17 cellular contexts compared by ENCODE assay signal in genomic region chr7:151075662-151075971, GRCh38. TPM values are rescaled to one million over a fixed set of nuclear protein-coding genes. Genes with fewer than 3 reads are reported as not detected.
DNase-seq lines count a peak whose midpoint lies in the region; ATAC-seq and TF ChIP-seq lines count a peak whose summit lies in the region.
"Had no signal": no experiment of that assay in that cellular context is flagged by ENCODE, and none has a peak within 500 bp of the region (broad histone marks: within the 10 kb centered on the region; RNA-seq: fewer than 3 reads in every experiment).

No MANE protein-coding gene starts in this region.

- H3K36me3 ChIP-seq in HCT116 (ENCODE audit: control insufficient read depth in 1 of 2, insufficient read depth in 2 of 2, low read length in 2 of 2), result peaks cover 27 to 31% of the 10 kb centered on the region in 2 experiments; a peak in 3 of 4 replicates
- H3K36me3 ChIP-seq in neural progenitor cell, result no peaks in the 10 kb centered on the region
- peaks cover 79% of the 10 kb centered on the region for H3K36me3 ChIP-seq in HAP-1 (replicated peaks)

- POLR2A ChIA-PET in HCT116 (lab: Charles Lee), result interaction anchor here (1.0 to 1.5 kb wide), 2 partner anchors 15 to 48 kb away, joined by 3 to 4 read pairs; partner anchors contain the start of gene ABCB8

- DNase-seq in HCT116 (ENCODE audit: low read depth, low spot score), result no peak
- no peak for DNase-seq in neural progenitor cell (ENCODE audit: low spot score)
- no peak for DNase-seq in HAP-1 (ENCODE audit: low spot score in 2 of 2)
- no peak for DNase-seq in NK-92 (lab: John Stamatoyannopoulos, UW; ENCODE audit: unreplicated experiment)
- DNase-seq: CD8-positive, alpha-beta T cell; DMS79; H9; KG1; MV-4-11; NCI-H1694 treated with DMSO at 0.1 percent for 48 hours; NCI-H748 treated with DMSO at 0.1 percent for 48 hours; PC-9 had no signal

- peaks cover 4% of the 10 kb centered on the region for H3K27me3 Mint-ChIP-seq in brain
- H3K27me3 Mint-ChIP-seq in neural progenitor cell (ENCODE audit: insufficient read depth, low read depth), result peaks cover 10% of the 10 kb centered on the region

- H3K27ac Mint-ChIP-seq in brain (peak overlapping the region in 3 of 5 experiments; percentile 38 to 87 (median 47)), neural progenitor cell (peak overlapping the region; percentile 69)
- H3K27ac Mint-ChIP-seq: CD8-positive, alpha-beta T cell had no signal

- no peak overlapping the region for H3K4me3 Mint-ChIP-seq in brain
- H3K4me3 Mint-ChIP-seq in neural progenitor cell, result peak overlapping the region; percentile 44
- H3K4me3 Mint-ChIP-seq: CD8-positive, alpha-beta T cell had no signal

- peak overlapping the region; percentile 100 for H3K27ac ChIP-seq in 22Rv1
- H3K27ac ChIP-seq in HCT116 (ENCODE audit: low read depth, low read length), result peak overlapping the region; percentile 27; the same call in 1 of the 2 replicates
- H3K27ac ChIP-seq in neural progenitor cell, result no peak overlapping the region
- H3K27ac ChIP-seq: BLaER1 treated with 17β-estradiol and CSF1 and Interleukin-3, amounts not matched to agents 10 nM and 100 nM; PC-9; SJSA1 had no signal

- CTCF ChIA-PET in HCT116 (lab: Charles Lee), result no interaction called here

- H3K4me1 ChIP-seq in HCT116 (ENCODE audit: control insufficient read depth in 1 of 2, insufficient read depth in 2 of 2, low read length in 2 of 2) (peaks cover 8 to 28% of the 10 kb centered on the region in 2 experiments), neural progenitor cell (peaks cover 14% of the 10 kb centered on the region), HAP-1 (peaks cover 9% of the 10 kb centered on the region)

- peaks cover 25% of the 10 kb centered on the region for H3F3A ChIP-seq in neural progenitor cell (ENCODE audit: low read depth)

- in situ Hi-C loops in HAP-1 (cut with MboI; ENCODE audit: low sequenced_read_pairs), result no loop called here

- TF ChIP-seq CTCF in 22Rv1 (IDR thresholded peaks at IDR 0.05) (no peak), HCT116 (IDR thresholded peaks at IDR 0.05 in 2 of 3, conservative IDR thresholded peaks at IDR 0.05 in 1 of 3; ENCODE audit: borderline replicate concordance in 1 of 3, insufficient read depth in 1 of 3, low read depth in 2 of 3, low read length in 2 of 3) (no peak), brain (conservative IDR thresholded peaks at IDR 0.05) (no peak), neural progenitor cell (IDR thresholded peaks at IDR 0.05) (no peak)

- peaks cover 23% of the 10 kb centered on the region for H3K4me1 Mint-ChIP-seq in brain
- H3K4me1 Mint-ChIP-seq in neural progenitor cell, result peaks cover 16% of the 10 kb centered on the region

- RAD21 ChIA-PET in HCT116 (lab: Charles Lee; ENCODE audit: low non-redundant PET in 1 of 2, low total read pairs in 2 of 2, uncharacterized antibody in 2 of 2, unreplicated experiment in 2 of 2), result no interaction called here

- ATAC-seq in HCT116 (no peak), HG02610 (IDR thresholded peaks at IDR 0.05; ENCODE audit: unreplicated experiment) (no peak)
- ATAC-seq: CD8-positive, alpha-beta T cell had no signal

- no peaks in the 10 kb centered on the region for H3K9me2 ChIP-seq in HCT116 (ENCODE audit: insufficient read depth)

- no peak for TF ChIP-seq RAD21 in HCT116 (IDR thresholded peaks at IDR 0.05; ENCODE audit: low read depth)

- no peak overlapping the region for H3K9ac ChIP-seq in HCT116 (ENCODE audit: low read length)
- H3K9ac ChIP-seq in neural progenitor cell, result no peak overlapping the region

- peaks cover 15% of the 10 kb centered on the region for H3K36me3 Mint-ChIP-seq in brain
- peaks cover 12% of the 10 kb centered on the region for H3K36me3 Mint-ChIP-seq in neural progenitor cell

- no peaks in the 10 kb centered on the region for H3K9me3 Mint-ChIP-seq in brain
- no peaks in the 10 kb centered on the region for H3K9me3 Mint-ChIP-seq in neural progenitor cell
- H3K9me3 Mint-ChIP-seq: CD8-positive, alpha-beta T cell; H9 had no signal

- no peak for TF ChIP-seq POLR2A in HCT116 (IDR thresholded peaks at IDR 0.05; ENCODE audit: borderline replicate concordance, extremely low read depth, insufficient read depth, insufficient read length)

- H3K4me3 ChIP-seq in HCT116 (replicated peaks in 1 of 2; ENCODE audit: low read depth in 1 of 2, low read length in 2 of 2) (no peak overlapping the region), neural progenitor cell (no peak overlapping the region), HAP-1 (no peak overlapping the region)
- H3K4me3 ChIP-seq: BLaER1 treated with 17β-estradiol and CSF1 and Interleukin-3, amounts not matched to agents 10 nM and 100 nM; PC-9; SJSA1 had no signal

- peaks cover 26% of the 10 kb centered on the region for H3K79me2 ChIP-seq in HCT116 (ENCODE audit: insufficient read depth, low read length)
- H3K79me2 ChIP-seq in neural progenitor cell (ENCODE audit: low read depth), result peaks cover 17% of the 10 kb centered on the region

- H3K9me3 ChIP-seq in HCT116 (ENCODE audit: control insufficient read depth in 1 of 2, insufficient read depth in 1 of 2, low read depth in 1 of 2, low read length in 2 of 2) (no peaks in the 10 kb centered on the region), neural progenitor cell (ENCODE audit: low read depth) (no peaks in the 10 kb centered on the region), HAP-1 (no peaks in the 10 kb centered on the region)
- H3K9me3 ChIP-seq: BLaER1 treated with 17β-estradiol and CSF1 and Interleukin-3, amounts not matched to agents 10 nM and 100 nM; SJSA1 had no signal

- H3K4me2 ChIP-seq in HCT116 (ENCODE audit: low read length), result no peak overlapping the region
- H3K4me2 ChIP-seq in neural progenitor cell, result no peak overlapping the region
- H3K4me2 ChIP-seq: BLaER1 treated with 17β-estradiol and CSF1 and Interleukin-3, amounts not matched to agents 10 nM and 100 nM; PC-9 had no signal

- no peaks in the 10 kb centered on the region for H4K20me1 ChIP-seq in HCT116 (ENCODE audit: insufficient read depth)
- H4K20me1 ChIP-seq in neural progenitor cell (ENCODE audit: low read depth), result peaks cover 23% of the 10 kb centered on the region

- BruUV-seq in HCT116 (replicated peaks; lab: Mats Ljungman, UMichigan), result no TSS peak

- H3K27me3 ChIP-seq in HCT116 (ENCODE audit: insufficient read depth, low read length), result no peaks in the 10 kb centered on the region
- no peaks in the 10 kb centered on the region for H3K27me3 ChIP-seq in neural progenitor cell
- no peaks in the 10 kb centered on the region for H3K27me3 ChIP-seq in HAP-1 (ENCODE audit: low read depth)
- H3K27me3 ChIP-seq: BLaER1 treated with 17β-estradiol and CSF1 and Interleukin-3, amounts not matched to agents 10 nM and 100 nM; SJSA1 had no signal

- intact Hi-C loops in HCT116 (cut with micrococcal nuclease), result no loop called here

- H2AFZ ChIP-seq in HCT116 (ENCODE audit: low read depth, low read length, poor library complexity, severe bottlenecking), result no peak overlapping the region
- no peak overlapping the region for H2AFZ ChIP-seq in neural progenitor cell (replicated peaks)
- H2AFZ ChIP-seq: PC-9 had no signal

TF ChIP-seq in HCT116, 20 proteins besides CTCF, POLR2A, EP300 and RAD21:
- no peak for TF ChIP-seq SRF (IDR thresholded peaks at IDR 0.05; ENCODE audit: low read depth)
- TF ChIP-seq SIN3A (IDR thresholded peaks at IDR 0.05; ENCODE audit: low read depth), result no peak
- TF ChIP-seq ZBTB33 (IDR thresholded peaks at IDR 0.05; ENCODE audit: extremely low read depth, insufficient replicate concordance, low read length), result no peak
- TF ChIP-seq CEBPB (IDR thresholded peaks at IDR 0.05; ENCODE audit: low read depth), result no peak
- TF ChIP-seq ZNF274 (IDR thresholded peaks at IDR 0.05; ENCODE audit: low read depth, low read length), result no peak

RNA-seq across cellular contexts. Expression of gene FASTK, which starts 5.0 kb away (rescaled TPM):
- 86.4 TPM for total RNA-seq in HCT116 (2021; ENCODE audit: unreplicated experiment)
- polyA plus RNA-seq in HCT116 (2012), result 77.9 and 78.4 TPM in 2 replicates
- polyA plus RNA-seq in brain (ENCODE audit: insufficient read depth, low read depth, low replicate concordance), result 47.4 TPM
- 22.4 and 71.0 TPM in 2 replicates for total RNA-seq in neural progenitor cell (ENCODE audit: low replicate concordance)

RNA-seq across cellular contexts. Expression of gene TMUB1, which starts 7.7 kb away (rescaled TPM):
- total RNA-seq in HCT116 (2021; ENCODE audit: unreplicated experiment), result 75.8 TPM
- 71.5 and 73.7 TPM in 2 replicates for polyA plus RNA-seq in HCT116 (2012)
- polyA plus RNA-seq in brain (ENCODE audit: insufficient read depth, low read depth, low replicate concordance), result 80.0 TPM
- 6.0 and 49.4 TPM in 2 replicates for total RNA-seq in neural progenitor cell (ENCODE audit: low replicate concordance)

RNA-seq across cellular contexts. Expression of gene AGAP3, which starts 10.7 kb away (rescaled TPM):
- total RNA-seq in HCT116 (2021; ENCODE audit: unreplicated experiment) (126 TPM), neural progenitor cell (ENCODE audit: low replicate concordance) (38.9 and 73.0 TPM in 2 replicates)
- 70.1 and 70.4 TPM in 2 replicates for polyA plus RNA-seq in HCT116 (2012)
- polyA plus RNA-seq in brain (ENCODE audit: insufficient read depth, low read depth, low replicate concordance), result 221 TPM

RNA-seq across cellular contexts. Expression of gene SLC4A2, which starts 16.2 kb away (rescaled TPM):
- total RNA-seq in HCT116 (2021; ENCODE audit: unreplicated experiment) (240 TPM), neural progenitor cell (ENCODE audit: low replicate concordance) (26.1 and 85.7 TPM in 2 replicates)
- 195 and 199 TPM in 2 replicates for polyA plus RNA-seq in HCT116 (2012)
- 84.5 TPM for polyA plus RNA-seq in brain (ENCODE audit: insufficient read depth, low read depth, low replicate concordance)

RNA-seq across cellular contexts. Expression of gene CDK5, which starts 17.9 kb away (rescaled TPM):
- total RNA-seq in HCT116 (2021; ENCODE audit: unreplicated experiment) (19.8 TPM), neural progenitor cell (ENCODE audit: low replicate concordance) (8.1 and 10.3 TPM in 2 replicates)
- polyA plus RNA-seq in HCT116 (2012), result 20.4 and 20.9 TPM in 2 replicates
- polyA plus RNA-seq in brain (ENCODE audit: insufficient read depth, low read depth, low replicate concordance), result 45.3 TPM
